Comparison of ENCODE assay signal across 2 cellular contexts in genomic region chr1:35567947-35568558, GRCh38.
TF ChIP-seq lines count a peak whose summit lies in the region.

No MANE protein-coding gene starts in this region.

TF ChIP-seq in SK-N-SH, 30 proteins besides CTCF, POLR2A, EP300 and RAD21 (continued from another document):
- no peak for TF ChIP-seq USF2 (IDR thresholded peaks at IDR 0.05; ENCODE audit: borderline replicate concordance, low read depth, low read length)
- no peak for TF ChIP-seq FOSL2 (IDR thresholded peaks at IDR 0.05; ENCODE audit: borderline replicate concordance, low read depth)
- TF ChIP-seq FOXM1 (IDR thresholded peaks at IDR 0.05; ENCODE audit: low read depth): no peak
- no peak for TF ChIP-seq NRF1 (IDR thresholded peaks at IDR 0.05; ENCODE audit: low read depth, low read length)
- no peak for TF ChIP-seq GABPA (IDR thresholded peaks at IDR 0.05; ENCODE audit: low read depth)
- no peak for TF ChIP-seq MEF2A (IDR thresholded peaks at IDR 0.05; ENCODE audit: borderline replicate concordance, low read depth)
- TF ChIP-seq EZH2phosphoT487 (IDR thresholded peaks at IDR 0.05; ENCODE audit: borderline replicate concordance, low read depth): no peak
- no peak for TF ChIP-seq JUND (IDR thresholded peaks at IDR 0.05)
- TF ChIP-seq FOXJ3 (CRISPR knock-in tag; IDR thresholded peaks at IDR 0.05): no peak
- TF ChIP-seq USF1 (IDR thresholded peaks at IDR 0.05; ENCODE audit: borderline replicate concordance, low read depth): no peak
- TF ChIP-seq RFX5 (IDR thresholded peaks at IDR 0.05; ENCODE audit: low read length): no peak
- TF ChIP-seq TCF12 (IDR thresholded peaks at IDR 0.05): no peak

TF ChIP-seq in SK-N-SH treated with all-trans-retinoic acid at 6 μM for 48 hours, 23 proteins besides CTCF, POLR2A, EP300 and RAD21 (continued from another document):
- TF ChIP-seq CSRNP3 (CRISPR knock-in tag; IDR thresholded peaks at IDR 0.05): no peak
- no peak for TF ChIP-seq OSR1 (CRISPR knock-in tag; IDR thresholded peaks at IDR 0.05)
- TF ChIP-seq ZNF8 (CRISPR knock-in tag; IDR thresholded peaks at IDR 0.05): no peak
- no peak for TF ChIP-seq BACH2 (CRISPR knock-in tag; IDR thresholded peaks at IDR 0.05; ENCODE audit: borderline replicate concordance)
- TF ChIP-seq RARB (CRISPR knock-in tag; IDR thresholded peaks at IDR 0.05): no peak
